In the genomic region with DNA sequence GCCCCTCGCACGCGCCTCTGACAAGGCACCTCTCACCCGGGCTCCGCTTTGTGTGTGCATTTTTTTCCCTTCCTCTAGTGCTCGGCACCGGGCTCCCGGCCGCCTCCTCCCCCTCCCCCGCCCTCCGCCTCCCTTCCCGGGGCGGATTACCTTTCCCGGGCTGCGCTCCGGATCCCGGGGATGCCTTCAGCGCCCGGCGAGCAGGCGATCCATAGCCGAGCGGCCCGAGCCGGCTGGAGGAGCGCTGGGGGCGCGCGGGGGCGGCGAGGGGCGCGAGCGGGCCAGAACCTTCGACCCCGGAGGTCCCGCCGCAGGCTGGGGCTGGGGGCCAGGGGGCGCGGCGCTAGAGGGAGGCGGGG, we compare ENCODE assay signal across 9 cellular contexts. TPM values are rescaled to one million over a fixed set of nuclear protein-coding genes. Genes with fewer than 3 reads are reported as not detected.
DNase-seq lines count a peak whose midpoint lies in the region; ATAC-seq lines count a peak whose summit lies in the region.
"Had no signal": no experiment of that assay in that cellular context is flagged by ENCODE, and none has a peak within 500 bp of the region (broad histone marks: within the 10 kb centered on the region; RNA-seq: fewer than 3 reads in every experiment).

No MANE protein-coding gene starts in this region.

- peak; percentile 33 for ATAC-seq in activated CD8-positive, alpha-beta memory T cell treated with anti-CD3 and anti-CD28 coated beads, Interleukin-2, amount 10 ng/mL, durations not matched to agents 7 days and 5 days
- peak; percentile 20 for ATAC-seq in HG03039 (IDR thresholded peaks at IDR 0.05; ENCODE audit: unreplicated experiment)

- H3K27ac ChIP-seq in angular gyrus (ENCODE audit: low read depth, low read length) = peak overlapping the region; percentile 63
- H3K27ac ChIP-seq in skin epidermis = peak overlapping the region in 7 of 21 experiments; percentile 10 to 77 (median 69)

- no peaks in the 10 kb centered on the region for H3K4me1 Mint-ChIP-seq in activated CD8-positive, alpha-beta memory T cell treated with anti-CD3 and anti-CD28 coated beads, Interleukin-2, amount 10 ng/mL, durations not matched to agents 7 days and 5 days

- CTCF ChIA-PET in activated CD8-positive, alpha-beta memory T cell treated with anti-CD3 and anti-CD28 coated beads, Interleukin-2, amount 10 ng/mL, durations not matched to agents 7 days and 5 days (lab: Charles Lee) = interaction anchor here (0.6 to 1.2 kb wide), 3 partner anchors 12 to 258 kb away, joined by 3 read pairs; no protein-coding TSS in a partner anchor

- peak overlapping the region; percentile 34 to 55 (median 43) for H3K4me3 ChIP-seq in skin epidermis

- no peak overlapping the region for H3K27ac Mint-ChIP-seq in activated CD8-positive, alpha-beta memory T cell treated with anti-CD3 and anti-CD28 coated beads, Interleukin-2, amount 10 ng/mL, durations not matched to agents 7 days and 5 days
- H3K27ac Mint-ChIP-seq: activated naive CD4-positive, alpha-beta T cell treated with anti-CD3 and anti-CD28 coated beads, Interleukin-2, amount 50 U/mL, for 72 hours had no signal

- peaks cover 53% of the 10 kb centered on the region for H3K27me3 Mint-ChIP-seq in activated CD8-positive, alpha-beta memory T cell treated with anti-CD3 and anti-CD28 coated beads, Interleukin-2, amount 10 ng/mL, durations not matched to agents 7 days and 5 days

- H3K4me3 Mint-ChIP-seq in activated CD8-positive, alpha-beta memory T cell treated with anti-CD3 and anti-CD28 coated beads, Interleukin-2, amount 10 ng/mL, durations not matched to agents 7 days and 5 days = peak overlapping the region; percentile 42

- H3K9me3 Mint-ChIP-seq in activated CD8-positive, alpha-beta memory T cell treated with anti-CD3 and anti-CD28 coated beads, Interleukin-2, amount 10 ng/mL, durations not matched to agents 7 days and 5 days (ENCODE audit: low read depth) = no peaks in the 10 kb centered on the region
- H3K9me3 Mint-ChIP-seq: activated naive CD4-positive, alpha-beta T cell treated with anti-CD3 and anti-CD28 coated beads, Interleukin-2, amount 50 U/mL, for 72 hours had no signal

- DNase-seq in activated CD8-positive, alpha-beta memory T cell treated with anti-CD3 and anti-CD28 coated beads, Interleukin-2, amount 10 ng/mL, durations not matched to agents 7 days and 5 days = no peak
- DNase-seq in activated CD8-positive, alpha-beta memory T cell treated with anti-CD3 and anti-CD28 coated beads, Interleukin-2, amount 50 U/mL, for 48 hours = no peak
- DNase-seq in iPS-NIHi11 (ENCODE audit: low spot score) = peak; percentile 72
- no peak for DNase-seq in retina
- DNase-seq in NK-92 (lab: John Stamatoyannopoulos, UW; ENCODE audit: unreplicated experiment) = no peak

- H3K36me3 Mint-ChIP-seq in activated CD8-positive, alpha-beta memory T cell treated with anti-CD3 and anti-CD28 coated beads, Interleukin-2, amount 10 ng/mL, durations not matched to agents 7 days and 5 days = peaks cover 2% of the 10 kb centered on the region

RNA-seq across cellular contexts. Expression of a gene that starts 0.3 kb away (rescaled TPM):
- total RNA-seq in activated CD8-positive, alpha-beta memory T cell treated with anti-CD3 and anti-CD28 coated beads, Interleukin-2, amount 10 ng/mL, durations not matched to agents 7 days and 5 days = not detected
